In the genomic region with DNA sequence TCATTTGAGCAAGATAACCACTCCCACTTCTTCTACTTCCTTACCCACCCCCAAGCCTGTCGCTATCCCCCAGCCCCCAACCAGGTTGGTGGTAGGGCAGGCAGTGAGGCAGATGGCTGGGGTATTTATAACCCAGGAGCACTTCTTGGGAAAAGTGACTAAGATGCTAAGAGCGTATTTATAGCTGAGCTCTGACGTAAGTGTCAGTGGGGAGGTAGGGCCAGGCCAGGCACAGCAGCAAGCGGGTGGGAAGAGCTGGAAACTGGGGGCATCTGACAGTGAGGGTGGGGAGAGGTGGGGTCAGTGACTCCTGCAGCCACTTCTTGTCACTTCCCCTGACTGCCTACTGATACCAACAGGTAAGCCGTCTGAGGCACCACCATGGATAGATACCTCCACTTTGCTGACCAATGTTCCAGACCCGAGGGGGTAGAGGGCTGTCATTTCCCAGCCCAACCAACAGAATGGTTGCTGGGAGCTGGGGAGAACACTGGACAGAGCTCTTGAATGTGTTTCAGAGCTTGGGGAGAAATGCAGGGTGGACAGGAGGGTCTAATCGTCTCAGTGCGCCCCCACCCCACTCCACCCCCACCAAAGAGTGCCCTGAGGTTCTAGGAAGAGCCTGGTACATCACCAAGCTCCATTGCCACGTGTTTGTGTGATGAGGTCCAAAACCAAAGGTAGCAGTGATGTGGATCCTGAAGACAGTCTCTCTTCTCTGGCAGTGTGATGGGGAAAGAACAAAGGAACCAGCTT, we compare ENCODE assay signal across 9 cellular contexts. TPM values are rescaled to one million over a fixed set of nuclear protein-coding genes. Genes with fewer than 3 reads are reported as not detected.
DNase-seq lines count a peak whose midpoint lies in the region; ATAC-seq, FAIRE-seq and TF ChIP-seq lines count a peak whose summit lies in the region.
"Had no signal": no experiment of that assay in that cellular context is flagged by ENCODE, and none has a peak within 500 bp of the region (broad histone marks: within the 10 kb centered on the region; RNA-seq: fewer than 3 reads in every experiment).

No MANE protein-coding gene starts in this region.

- DNase-seq in IMR-90 (peak; percentile 97), K562 (ENCODE audit: extremely low read depth in 1 of 4, low spot score in 3 of 4) (peak in 2 of 4 experiments; percentile 51 to 78), mesenchymal stem cell (peak; percentile 97), NCI-H345 treated with DMSO at 0.1 percent for 48 hours (lab: John Stamatoyannopoulos, UW; ENCODE audit: unreplicated experiment) (no peak), COR-L47 (lab: John Stamatoyannopoulos, UW) (no peak)

- H3K79me1 ChIP-seq in IMR-90 (ENCODE audit: low read depth in 1 of 2, low read length in 2 of 2): peaks cover 0 to 10% of the 10 kb centered on the region in 2 experiments; a peak in 1 of 4 replicates
- H3K79me1 ChIP-seq in mesenchymal stem cell (replicated peaks; ENCODE audit: low read length, poor library complexity, severe bottlenecking): no peaks in the 10 kb centered on the region

- H2BK120ac ChIP-seq in IMR-90 (ENCODE audit: low read depth, low read length) (peak overlapping the region; percentile 84), mesenchymal stem cell (ENCODE audit: low read depth, low read length) (no peak overlapping the region)

- H3K9me1 ChIP-seq in IMR-90 (ENCODE audit: insufficient read depth, low read length) (peaks cover 28% of the 10 kb centered on the region), K562 (ENCODE audit: control insufficient read depth, insufficient read depth, low read length) (no peaks in the 10 kb centered on the region)

- H2AFZ ChIP-seq in IMR-90 (replicated peaks; ENCODE audit: low read length, poor library complexity): peak overlapping the region; percentile 76
- peak overlapping the region; percentile 76 for H2AFZ ChIP-seq in K562 (ENCODE audit: low read depth, low read length)
- H2AFZ ChIP-seq in mesenchymal stem cell (ENCODE audit: low read depth, low read length): no peak overlapping the region

- peak; percentile 12; the same call in 1 of the 2 replicates for TF ChIP-seq EP300 in K562 (IDR thresholded peaks at IDR 0.05; ENCODE audit: low read length)

- H3K9ac ChIP-seq in BLaER1: peak overlapping the region; percentile 38; the same call in 1 of the 2 replicates
- no peak overlapping the region for H3K9ac ChIP-seq in IMR-90 (ENCODE audit: low read depth, low read length)
- peak overlapping the region; percentile 45 to 65; a peak in 2 of 4 replicates for H3K9ac ChIP-seq in K562 (ENCODE audit: insufficient read depth in 1 of 2, low read depth in 2 of 2, low read length in 2 of 2)
- peak overlapping the region; percentile 79 for H3K9ac ChIP-seq in mesenchymal stem cell (ENCODE audit: low read length)

- peak; percentile 67 for TF ChIP-seq POLR2A in IMR-90 (IDR thresholded peaks at IDR 0.05; ENCODE audit: low read depth, low read length)
- no peak for TF ChIP-seq POLR2A in K562 (conservative IDR thresholded peaks at IDR 0.05)

- H3K56ac ChIP-seq in IMR-90 (ENCODE audit: extremely low read depth, insufficient read depth, low read length): peak overlapping the region; percentile 5; the same call in 1 of the 2 replicates

- dilution Hi-C loops in IMR-90 (cut with HindIII; ENCODE audit: low sequenced_read_pairs, unreplicated experiment): no loop called here

- peaks cover 61% of the 10 kb centered on the region for H3K4me1 ChIP-seq in BLaER1
- H3K4me1 ChIP-seq in IMR-90 (ENCODE audit: control insufficient read depth, insufficient read depth, low read length): peaks cover 33% of the 10 kb centered on the region
- peaks cover 30 to 43% of the 10 kb centered on the region in 2 experiments for H3K4me1 ChIP-seq in K562 (replicated peaks in 1 of 2; ENCODE audit: control insufficient read depth in 2 of 2, insufficient read depth in 2 of 2, low read length in 2 of 2)
- H3K4me1 ChIP-seq in mesenchymal stem cell (ENCODE audit: control insufficient read depth, insufficient read depth, low read depth, low read length): peaks cover 24% of the 10 kb centered on the region

- TF ChIP-seq CTCF in IMR-90 (conservative IDR thresholded peaks at IDR 0.05; ENCODE audit: low read depth, low read length) (no peak), K562 (IDR thresholded peaks at IDR 0.05 in 2 of 3, conservative IDR thresholded peaks at IDR 0.05 in 1 of 3; ENCODE audit: insufficient read depth in 2 of 3, low read depth in 1 of 3, low read length in 3 of 3) (no peak)

- H4K91ac ChIP-seq in IMR-90 (ENCODE audit: insufficient read depth, low read depth, low read length) (peak overlapping the region; percentile 87), mesenchymal stem cell (ENCODE audit: low read length) (peak overlapping the region; percentile 43)

- CTCF ChIA-PET in IMR-90 (lab: Yijun Ruan, JAX) (interaction anchor here (0.5 to 2.5 kb wide), 24 partner anchors 8 to 949 kb away, joined by 3 to 42 read pairs (median 4); no protein-coding TSS in a partner anchor), K562 (lab: Yijun Ruan, JAX; ENCODE audit: low intra/inter-chr PET ratio) (interaction anchor here (0.6 to 2.7 kb wide), 7 partner anchors 112 to 239 kb away, joined by 3 to 20 read pairs (median 9); no protein-coding TSS in a partner anchor)

- H3K4me3 ChIP-seq in BLaER1: no peak overlapping the region
- no peak overlapping the region for H3K4me3 ChIP-seq in IMR-90 (ENCODE audit: insufficient read depth, low read depth, low read length)
- no peak overlapping the region for H3K4me3 ChIP-seq in K562
- H3K4me3 ChIP-seq in mesenchymal stem cell (ENCODE audit: insufficient read depth in 1 of 2, low read depth in 1 of 2, low read length in 2 of 2): peak overlapping the region in 1 of 2 experiments; percentile 47

- in situ Hi-C loops in IMR-90 (cut with MboI; ENCODE audit: low sequenced_read_pairs) (loop anchor here (5.0 kb wide), 2 partner anchors 140 to 185 kb away; no protein-coding TSS in a partner anchor), K562 (cut with MboI) (loop anchor here (5.0 kb wide), 1 partner anchor 140 kb away; no protein-coding TSS in a partner anchor)

- no peaks in the 10 kb centered on the region for H3K27me3 ChIP-seq in BLaER1
- H3K27me3 ChIP-seq in IMR-90 (ENCODE audit: control insufficient read depth, insufficient read depth, low read length): no peaks in the 10 kb centered on the region
- H3K27me3 ChIP-seq in K562 (ENCODE audit: control insufficient read depth in 2 of 2, insufficient read depth in 2 of 2, low read length in 2 of 2): no peaks in the 10 kb centered on the region
- H3K27me3 ChIP-seq in mesenchymal stem cell (ENCODE audit: control insufficient read depth in 1 of 2, insufficient read depth in 1 of 2, low read length in 2 of 2): peaks cover 5 to 6% of the 10 kb centered on the region in 2 experiments

- peak overlapping the region; percentile 71 for H2AK9ac ChIP-seq in IMR-90 (replicated peaks; ENCODE audit: low read depth, low read length, poor library complexity)

- ATAC-seq in IMR-90 (ENCODE audit: low read depth) (peak; percentile 54), K562 (no peak), GM19023 (IDR thresholded peaks at IDR 0.05; ENCODE audit: unreplicated experiment) (no peak), GM18502 (IDR thresholded peaks at IDR 0.05; ENCODE audit: poor library complexity, unreplicated experiment) (no peak)

- H3K18ac ChIP-seq in IMR-90 (ENCODE audit: low read depth, low read length) (peak overlapping the region; percentile 25), mesenchymal stem cell (ENCODE audit: low read depth in 1 of 2, low read length in 2 of 2) (peak overlapping the region in 1 of 2 experiments; percentile 37)

- BruUV-seq in IMR-90 (replicated peaks; lab: Mats Ljungman, UMichigan) (no TSS peak), K562 (replicated peaks; lab: Mats Ljungman, UMichigan) (no TSS peak)

- peak overlapping the region; percentile 10; the same call in 1 of the 2 replicates for H3K23ac ChIP-seq in IMR-90 (ENCODE audit: low read depth, low read length)
- H3K23ac ChIP-seq in mesenchymal stem cell (ENCODE audit: low read length in 2 of 2): no peak overlapping the region

- peak; percentile 17; the same call in 1 of the 2 replicates for TF ChIP-seq RAD21 in IMR-90 (IDR thresholded peaks at IDR 0.05; ENCODE audit: low read length)
- TF ChIP-seq RAD21 in K562 (CRISPR knock-in tag; conservative IDR thresholded peaks at IDR 0.05 in 1 of 2, IDR thresholded peaks at IDR 0.05 in 1 of 2): no peak

- intact Hi-C loops in IMR-90 (cut with micrococcal nuclease) (loop anchor here (5.0 kb wide), 1 partner anchor 80 kb away; no protein-coding TSS in a partner anchor), K562 (cut with micrococcal nuclease) (loop anchor here (2.0 kb wide), 1 partner anchor 240 kb away; no protein-coding TSS in a partner anchor)

- H2AK5ac ChIP-seq in IMR-90 (ENCODE audit: low read depth, low read length) (peak overlapping the region; percentile 75), mesenchymal stem cell (ENCODE audit: low read length, severe bottlenecking) (no peak overlapping the region)

- H4K8ac ChIP-seq in IMR-90 (ENCODE audit: low read depth in 2 of 2, low read length in 2 of 2) (peak overlapping the region; percentile 10 to 88; a peak in 2 of 4 replicates), mesenchymal stem cell (ENCODE audit: low read length) (no peak overlapping the region)

- FAIRE-seq in K562 (lab: Jason Lieb, UNC): peak; percentile 63

- POLR2A ChIA-PET in IMR-90 (lab: Charles Lee; ENCODE audit: unreplicated experiment): interaction anchor here (1.0 kb wide), 1 partner anchor 145 kb away, joined by 6 read pairs; no protein-coding TSS in a partner anchor
- POLR2A ChIA-PET in K562 (lab: Yijun Ruan, JAX): interaction anchor here (0.6 to 1.9 kb wide), 14 partner anchors 9 to 284 kb away, joined by 3 to 7 read pairs (median 4); a partner anchor contains a TSS

- H3K36me3 ChIP-seq in BLaER1 (no peaks in the 10 kb centered on the region), IMR-90 (ENCODE audit: control insufficient read depth, insufficient read depth, low read length) (no peaks in the 10 kb centered on the region), K562 (ENCODE audit: control insufficient read depth, insufficient read depth, low read length) (no peaks in the 10 kb centered on the region), mesenchymal stem cell (ENCODE audit: control insufficient read depth in 1 of 2, insufficient read depth in 2 of 2, low read depth in 1 of 2, low read length in 2 of 2) (no peaks in the 10 kb centered on the region)

- H2BK15ac ChIP-seq in IMR-90 (ENCODE audit: low read depth, low read length): peak overlapping the region; percentile 88; the same call in 1 of the 3 replicates
- H2BK15ac ChIP-seq in mesenchymal stem cell (ENCODE audit: low read depth, poor library complexity, severe bottlenecking): peak overlapping the region; percentile 26

- H4K20me1 ChIP-seq in BLaER1 (no peaks in the 10 kb centered on the region), IMR-90 (ENCODE audit: insufficient read depth, low read length) (no peaks in the 10 kb centered on the region), K562 (replicated peaks; ENCODE audit: control insufficient read depth, insufficient read depth, low read length) (no peaks in the 10 kb centered on the region)

- H3K27ac ChIP-seq in BLaER1 (peak overlapping the region; percentile 69), IMR-90 (ENCODE audit: insufficient read depth, low read length) (peak overlapping the region; percentile 53), K562 (ENCODE audit: extremely low read depth, low read depth, low read length) (peak overlapping the region; percentile 48; the same call in 1 of the 3 replicates), mesenchymal stem cell (ENCODE audit: low read length, poor library complexity, severe bottlenecking) (no peak overlapping the region)

- peak overlapping the region; percentile 76 for H3K4ac ChIP-seq in IMR-90 (ENCODE audit: low read depth, low read length)
- H3K4ac ChIP-seq in mesenchymal stem cell (ENCODE audit: low read depth in 1 of 2, low read length in 2 of 2): peak overlapping the region in 1 of 2 experiments; percentile 35

- H3K4me2 ChIP-seq in BLaER1 (peak overlapping the region; percentile 81), IMR-90 (ENCODE audit: low read depth, low read length) (peak overlapping the region; percentile 66), K562 (ENCODE audit: insufficient read depth, low read length) (peak overlapping the region; percentile 48), mesenchymal stem cell (ENCODE audit: low read length, poor library complexity, severe bottlenecking) (no peak overlapping the region)

- peak overlapping the region; percentile 19; the same call in 1 of the 2 replicates for H4K5ac ChIP-seq in IMR-90 (ENCODE audit: low read depth, low read length)

- WGBS in IMR-90 (ENCODE audit: extremely low coverage in 2 of 2, insufficient read length in 1 of 2), 2 experiments: 13% methylated on average over 2 of the region's 9 CpGs; no CpG with 5 or more reads in 1 of the 2 experiments
- 8% methylated on average over 9 of the region's 9 CpGs for WGBS in K562 (ENCODE audit: insufficient coverage, low coverage, missing lambda C conversion rate)
- WGBS in mesenchymal stem cell: 23% methylated on average over 6 of the region's 9 CpGs

- H3K79me2 ChIP-seq in K562 (ENCODE audit: control insufficient read depth, insufficient read depth, low read length): peaks cover 17% of the 10 kb centered on the region; the same call in 2 of the 3 replicates

- peak overlapping the region in 1 of 2 experiments; percentile 2 for H2BK12ac ChIP-seq in mesenchymal stem cell (ENCODE audit: low read length in 2 of 2)

- no peaks in the 10 kb centered on the region for H3K9me3 ChIP-seq in BLaER1
- no peaks in the 10 kb centered on the region for H3K9me3 ChIP-seq in IMR-90 (ENCODE audit: control insufficient read depth, insufficient read depth, low read length)
- H3K9me3 ChIP-seq in K562 (replicated peaks; ENCODE audit: control insufficient read depth, insufficient read depth, low read depth, low read length): no peaks in the 10 kb centered on the region
- H3K9me3 ChIP-seq in mesenchymal stem cell (ENCODE audit: control insufficient read depth, low read length): no peaks in the 10 kb centered on the region

- H3K14ac ChIP-seq in IMR-90 (replicated peaks; ENCODE audit: low read depth, low read length): peak overlapping the region; percentile 61
- no peak overlapping the region for H3K14ac ChIP-seq in mesenchymal stem cell (ENCODE audit: low read length in 2 of 2)

- H2BK20ac ChIP-seq in IMR-90 (ENCODE audit: low read depth, low read length): peak overlapping the region; percentile 82

- peak overlapping the region; percentile 69 for H2BK5ac ChIP-seq in IMR-90 (ENCODE audit: low read depth, low read length, poor library complexity, severe bottlenecking)
- H2BK5ac ChIP-seq in mesenchymal stem cell (ENCODE audit: low read depth, low read length, poor library complexity, severe bottlenecking): no peak overlapping the region

RNA-seq across cellular contexts. Expression of a gene that starts 2.7 kb away (rescaled TPM):
- 0.56 and 0.90 TPM in 2 replicates for total RNA-seq in IMR-90 (2012; rRNA removed)
- polyA plus RNA-seq in IMR-90 (2012; rRNA removed): 1.2 and 1.7 TPM in 2 replicates
- polyA plus RNA-seq in IMR-90 (2012; cell fraction: cytosol; rRNA removed): 1.1 and 3.8 TPM in 2 replicates
- 1.0 and 1.4 TPM in 2 replicates for polyA plus RNA-seq in IMR-90 (2012; cell fraction: nucleus; rRNA removed; ENCODE audit: low replicate concordance)
- total RNA-seq in K562 (2011; cell fraction: chromatin; rRNA removed; ENCODE audit: low replicate concordance): 6.1 and 10.9 TPM in 2 replicates
- total RNA-seq in K562 (2011; cell fraction: nucleolus; rRNA removed): 23.7 and 26.8 TPM in 2 replicates
- total RNA-seq in K562 (2011; cell fraction: nucleoplasm; rRNA removed): 12.3 and 17.1 TPM in 2 replicates
- total RNA-seq in K562 (2014; rRNA removed): 8.2 and 12.2 TPM in 2 replicates
- 5.6 and 7.3 TPM in 2 replicates for total RNA-seq in K562 (2014; rRNA removed; fragmentation: Illumina TruSeq; extraction: Trizol)
- 0.94 and 1.2 TPM in 2 replicates for total RNA-seq in K562 (2015; rRNA removed; fragmentation: Illumina TruSeq; extraction: Trizol)
- 8.6 and 9.4 TPM in 2 replicates for total RNA-seq in K562 (2021)
- polyA plus RNA-seq in K562 (2011; rRNA removed): 1.7 and 4.7 TPM in 2 replicates
- 4.7 and 6.2 TPM in 2 replicates for polyA plus RNA-seq in K562 (2011; cell fraction: cytosol; rRNA removed)
- 1.1 and 2.3 TPM in 2 replicates for polyA plus RNA-seq in K562 (2011; cell fraction: nucleus; rRNA removed)
- 4.7 and 106 TPM in 2 replicates for polyA plus RNA-seq in K562 (2012)
- 9.1 and 11.1 TPM in 2 replicates for polyA plus RNA-seq in K562 (2014; fragmentation: Illumina TruSeq; extraction: Trizol)
- polyA plus RNA-seq in K562 (2014; fragmentation: Nextera tagmentation; extraction: Ambion mirVana): 1 to 10 TPM; 1.9 TPM
- polyA plus RNA-seq in K562 (2014; rRNA removed): 8.5 and 9.9 TPM in 2 replicates
- 1.7 and 3.4 TPM in 2 replicates for polyA minus RNA-seq in K562 (2011; rRNA and poly(A)+ RNA removed)
- polyA minus RNA-seq in K562 (2011; cell fraction: cytosol; rRNA and poly(A)+ RNA removed): 0.67 and 3.6 TPM in 2 replicates
- polyA minus RNA-seq in K562 (2011; cell fraction: nucleus; rRNA and poly(A)+ RNA removed): 1.2 and 2.7 TPM in 2 replicates
- 1.5 TPM for polyA plus RNA-seq in mesenchymal stem cell (2013, experiment 1 of 2)
- 1.7 TPM for polyA plus RNA-seq in mesenchymal stem cell (2013, experiment 2 of 2)
- total RNA-seq: dermis microvascular lymphatic vessel endothelial cell had no signal

RNA-seq across cellular contexts. Expression of a gene that starts 7.2 kb away (rescaled TPM):
- total RNA-seq in IMR-90 (2012; rRNA removed) (1.3 and 1.4 TPM in 2 replicates), K562 (2014; rRNA removed) (0.33 and 0.41 TPM in 2 replicates), K562 (2014; rRNA removed; fragmentation: Illumina TruSeq; extraction: Trizol) (0.76 and 0.80 TPM in 2 replicates), K562 (2015; rRNA removed; fragmentation: Illumina TruSeq; extraction: Trizol) (0.30 and 2.2 TPM in 2 replicates), K562 (2021) (2.1 and 3.7 TPM in 2 replicates)
- polyA plus RNA-seq in IMR-90 (2012; rRNA removed) (3.6 and 3.8 TPM in 2 replicates), K562 (2011; rRNA removed) (0.33 and 1.1 TPM in 2 replicates), K562 (2014; fragmentation: Illumina TruSeq; extraction: Trizol) (0.61 and 0.80 TPM in 2 replicates), K562 (2014; fragmentation: Nextera tagmentation; extraction: Ambion mirVana) (under 1 TPM; 0.24 to 0.31 TPM), K562 (2014; rRNA removed) (0.51 and 0.64 TPM in 2 replicates)
- polyA plus RNA-seq in IMR-90 (2012; cell fraction: cytosol; rRNA removed): 0.88 and 2.6 TPM in 2 replicates
- polyA plus RNA-seq in IMR-90 (2012; cell fraction: nucleus; rRNA removed; ENCODE audit: low replicate concordance): 22.0 and 29.2 TPM in 2 replicates
- 1.4 and 2.9 TPM in 2 replicates for total RNA-seq in K562 (2011; cell fraction: chromatin; rRNA removed; ENCODE audit: low replicate concordance)
- 1.0 and 1.3 TPM in 2 replicates for total RNA-seq in K562 (2011; cell fraction: nucleolus; rRNA removed)
- 2.0 and 2.7 TPM in 2 replicates for total RNA-seq in K562 (2011; cell fraction: nucleoplasm; rRNA removed)
- 0.63 and 0.64 TPM in 2 replicates for polyA plus RNA-seq in K562 (2011; cell fraction: cytosol; rRNA removed)
- polyA plus RNA-seq in K562 (2011; cell fraction: nucleus; rRNA removed): 2.0 and 3.7 TPM in 2 replicates
- polyA plus RNA-seq in K562 (2012): 2.2 and 3.2 TPM in 2 replicates
- 0.36 and 0.81 TPM in 2 replicates for polyA minus RNA-seq in K562 (2011; rRNA and poly(A)+ RNA removed)
- not detected in 2 replicates for polyA minus RNA-seq in K562 (2011; cell fraction: cytosol; rRNA and poly(A)+ RNA removed)
- polyA minus RNA-seq in K562 (2011; cell fraction: nucleus; rRNA and poly(A)+ RNA removed): 0.33 and 0.81 TPM in 2 replicates
- 4.8 TPM for polyA plus RNA-seq in mesenchymal stem cell (2013, experiment 1 of 2)
- polyA plus RNA-seq in mesenchymal stem cell (2013, experiment 2 of 2): 3.2 TPM

RNA-seq across cellular contexts. Expression of a gene that starts 17.8 kb away (rescaled TPM):
- total RNA-seq in IMR-90 (2012; rRNA removed): not detected in 2 replicates
- polyA plus RNA-seq in IMR-90 (2012; rRNA removed): 0.06 and 0.09 TPM in 2 replicates
- 0.02 and 0.03 TPM in 2 replicates for polyA plus RNA-seq in IMR-90 (2012; cell fraction: cytosol; rRNA removed)
- 0.08 and 0.10 TPM in 2 replicates for polyA plus RNA-seq in IMR-90 (2012; cell fraction: nucleus; rRNA removed; ENCODE audit: low replicate concordance)
- total RNA-seq in K562 (2011; cell fraction: chromatin; rRNA removed; ENCODE audit: low replicate concordance): 0.19 TPM in 1 of 2 replicates, not detected in the other
- total RNA-seq in K562 (2011; cell fraction: nucleolus; rRNA removed): 0.26 and 0.33 TPM in 2 replicates
- 0.31 and 0.44 TPM in 2 replicates for total RNA-seq in K562 (2011; cell fraction: nucleoplasm; rRNA removed)
- not detected in 2 replicates for total RNA-seq in K562 (2014; rRNA removed)
- not detected in 2 replicates for total RNA-seq in K562 (2014; rRNA removed; fragmentation: Illumina TruSeq; extraction: Trizol)
- total RNA-seq in K562 (2015; rRNA removed; fragmentation: Illumina TruSeq; extraction: Trizol): 0.07 TPM in 1 of 2 replicates, not detected in the other
- total RNA-seq in K562 (2021): 0.07 TPM in 1 of 2 replicates, not detected in the other
- polyA plus RNA-seq in K562 (2011; rRNA removed): 0.04 and 0.15 TPM in 2 replicates
- polyA plus RNA-seq in K562 (2011; cell fraction: cytosol; rRNA removed): 0.19 and 0.34 TPM in 2 replicates
- polyA plus RNA-seq in K562 (2011; cell fraction: nucleus; rRNA removed): 0.13 TPM in 1 of 2 replicates, not detected in the other
- 0.18 and 1.1 TPM in 2 replicates for polyA plus RNA-seq in K562 (2012)
- not detected in 2 replicates for polyA plus RNA-seq in K562 (2014; fragmentation: Illumina TruSeq; extraction: Trizol)
- polyA plus RNA-seq in K562 (2014; fragmentation: Nextera tagmentation; extraction: Ambion mirVana): under 1 TPM in 1 of 2 experiments, not detected in 1; 0.17 TPM
- polyA plus RNA-seq in K562 (2014; rRNA removed): 0.24 TPM in 1 of 2 replicates, not detected in the other
- polyA minus RNA-seq in K562 (2011; rRNA and poly(A)+ RNA removed): 0.18 TPM in 1 of 2 replicates, not detected in the other
- not detected in 2 replicates for polyA minus RNA-seq in K562 (2011; cell fraction: cytosol; rRNA and poly(A)+ RNA removed)
- 0.27 TPM in 1 of 2 replicates, not detected in the other for polyA minus RNA-seq in K562 (2011; cell fraction: nucleus; rRNA and poly(A)+ RNA removed)
- 0.04 TPM for polyA plus RNA-seq in mesenchymal stem cell (2013, experiment 1 of 2)
- not detected for polyA plus RNA-seq in mesenchymal stem cell (2013, experiment 2 of 2)
- total RNA-seq: dermis microvascular lymphatic vessel endothelial cell had no signal

RNA-seq across cellular contexts. Expression of a gene that starts 21.5 kb away (rescaled TPM):
- total RNA-seq in IMR-90 (2012; rRNA removed) (6.1 and 7.5 TPM in 2 replicates), K562 (2014; rRNA removed) (5.0 and 6.7 TPM in 2 replicates), K562 (2014; rRNA removed; fragmentation: Illumina TruSeq; extraction: Trizol) (9.0 and 10.5 TPM in 2 replicates), K562 (2015; rRNA removed; fragmentation: Illumina TruSeq; extraction: Trizol) (6.4 and 9.2 TPM in 2 replicates), K562 (2021) (15.5 and 18.8 TPM in 2 replicates)
- polyA plus RNA-seq in IMR-90 (2012; rRNA removed) (28.4 and 30.2 TPM in 2 replicates), K562 (2011; rRNA removed) (11.2 and 22.0 TPM in 2 replicates), K562 (2014; fragmentation: Illumina TruSeq; extraction: Trizol) (15.0 and 15.9 TPM in 2 replicates), K562 (2014; fragmentation: Nextera tagmentation; extraction: Ambion mirVana) (1 to 10 TPM; 3.3 to 3.7 TPM), K562 (2014; rRNA removed) (10.6 and 11.0 TPM in 2 replicates)
- 13.8 and 33.3 TPM in 2 replicates for polyA plus RNA-seq in IMR-90 (2012; cell fraction: cytosol; rRNA removed)
- 50.6 and 88.4 TPM in 2 replicates for polyA plus RNA-seq in IMR-90 (2012; cell fraction: nucleus; rRNA removed; ENCODE audit: low replicate concordance)
- total RNA-seq in K562 (2011; cell fraction: chromatin; rRNA removed; ENCODE audit: low replicate concordance): 41.6 and 89.7 TPM in 2 replicates
- 12.8 and 16.2 TPM in 2 replicates for total RNA-seq in K562 (2011; cell fraction: nucleolus; rRNA removed)
- 23.0 and 33.7 TPM in 2 replicates for total RNA-seq in K562 (2011; cell fraction: nucleoplasm; rRNA removed)
- 14.6 and 17.9 TPM in 2 replicates for polyA plus RNA-seq in K562 (2011; cell fraction: cytosol; rRNA removed)
- polyA plus RNA-seq in K562 (2011; cell fraction: nucleus; rRNA removed): 36.7 and 46.9 TPM in 2 replicates
- 11.4 and 26.6 TPM in 2 replicates for polyA plus RNA-seq in K562 (2012)
- 12.6 and 16.4 TPM in 2 replicates for polyA minus RNA-seq in K562 (2011; rRNA and poly(A)+ RNA removed)
- 10.8 and 24.8 TPM in 2 replicates for polyA minus RNA-seq in K562 (2011; cell fraction: cytosol; rRNA and poly(A)+ RNA removed)
- polyA minus RNA-seq in K562 (2011; cell fraction: nucleus; rRNA and poly(A)+ RNA removed): 9.3 and 13.4 TPM in 2 replicates
- polyA plus RNA-seq in mesenchymal stem cell (2013, experiment 1 of 2): 22.2 TPM
- polyA plus RNA-seq in mesenchymal stem cell (2013, experiment 2 of 2): 21.6 TPM

RNA-seq across cellular contexts. Expression of a gene that starts 27.3 kb away (rescaled TPM):
- 0.18 and 0.28 TPM in 2 replicates for total RNA-seq in IMR-90 (2012; rRNA removed)
- polyA plus RNA-seq in IMR-90 (2012; rRNA removed): 0.65 and 0.79 TPM in 2 replicates
- 0.76 and 0.86 TPM in 2 replicates for polyA plus RNA-seq in IMR-90 (2012; cell fraction: cytosol; rRNA removed)
- 2.3 and 4.4 TPM in 2 replicates for polyA plus RNA-seq in IMR-90 (2012; cell fraction: nucleus; rRNA removed; ENCODE audit: low replicate concordance)
- 8.4 and 15.8 TPM in 2 replicates for total RNA-seq in K562 (2011; cell fraction: chromatin; rRNA removed; ENCODE audit: low replicate concordance)
- total RNA-seq in K562 (2011; cell fraction: nucleolus; rRNA removed): 5.3 and 7.2 TPM in 2 replicates
- total RNA-seq in K562 (2011; cell fraction: nucleoplasm; rRNA removed): 7.3 and 8.5 TPM in 2 replicates
- total RNA-seq in K562 (2014; rRNA removed): 3.8 and 4.6 TPM in 2 replicates
- 3.1 and 4.2 TPM in 2 replicates for total RNA-seq in K562 (2014; rRNA removed; fragmentation: Illumina TruSeq; extraction: Trizol)
- total RNA-seq in K562 (2015; rRNA removed; fragmentation: Illumina TruSeq; extraction: Trizol): 5.1 and 5.8 TPM in 2 replicates
- total RNA-seq in K562 (2021): 5.9 and 6.0 TPM in 2 replicates
- polyA plus RNA-seq in K562 (2011; rRNA removed): 6.5 and 22.7 TPM in 2 replicates
- polyA plus RNA-seq in K562 (2011; cell fraction: cytosol; rRNA removed): 7.6 and 14.0 TPM in 2 replicates
- polyA plus RNA-seq in K562 (2011; cell fraction: nucleus; rRNA removed): 53.3 and 109 TPM in 2 replicates
- 5.2 and 15.6 TPM in 2 replicates for polyA plus RNA-seq in K562 (2012)
- polyA plus RNA-seq in K562 (2014; fragmentation: Illumina TruSeq; extraction: Trizol): 5.4 and 6.5 TPM in 2 replicates
- polyA plus RNA-seq in K562 (2014; fragmentation: Nextera tagmentation; extraction: Ambion mirVana): 1 to 10 TPM; 1.5 to 2.0 TPM
- 3.3 and 10.2 TPM in 2 replicates for polyA plus RNA-seq in K562 (2014; rRNA removed)
- polyA minus RNA-seq in K562 (2011; rRNA and poly(A)+ RNA removed): 2.8 and 7.2 TPM in 2 replicates
- polyA minus RNA-seq in K562 (2011; cell fraction: cytosol; rRNA and poly(A)+ RNA removed): 1.5 and 8.5 TPM in 2 replicates
- polyA minus RNA-seq in K562 (2011; cell fraction: nucleus; rRNA and poly(A)+ RNA removed): 4.3 and 13.0 TPM in 2 replicates
- 0.07 TPM for polyA plus RNA-seq in mesenchymal stem cell (2013, experiment 1 of 2)
- 0.12 TPM for polyA plus RNA-seq in mesenchymal stem cell (2013, experiment 2 of 2)
- total RNA-seq: dermis microvascular lymphatic vessel endothelial cell had no signal

Comparison
In these comparisons a context has a peak if more than half of its experiments do, and no peak if none do; other contexts are left out.
1. DNase-seq: peak in IMR-90 (single experiment) and mesenchymal stem cell (single experiment); none in NCI-H345 treated with DMSO at 0.1 percent for 48 hours (single experiment) and COR-L47 (single experiment).